Comparison of ENCODE assay signal across 30 cellular contexts in the genomic region with DNA sequence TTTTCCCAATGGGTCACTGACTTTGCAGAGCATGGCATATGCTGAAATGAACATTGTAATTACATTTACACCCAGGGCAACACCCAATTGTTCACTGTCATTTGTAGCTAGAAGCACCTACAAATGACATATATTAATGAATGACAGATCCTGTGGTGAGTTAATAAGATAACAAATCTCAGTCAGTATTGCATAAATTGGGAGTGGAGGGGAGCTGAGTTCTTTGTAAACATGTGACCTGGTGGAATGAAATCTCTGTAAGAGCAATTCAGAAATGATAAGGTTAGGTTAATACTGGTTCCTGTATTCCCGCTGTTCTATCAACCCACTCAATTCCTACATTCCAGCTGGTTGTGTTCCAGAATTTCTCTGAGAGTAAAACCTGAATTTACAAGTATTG.
"Had no signal": no experiment of that assay in that cellular context is flagged by ENCODE, and none has a peak within 500 bp of the region (broad histone marks: within the 10 kb centered on the region; RNA-seq: fewer than 3 reads in every experiment).

No MANE protein-coding gene starts in this region.

- FAIRE-seq: endometrium had no signal

- H3K27me3 ChIP-seq: breast epithelium, cardiac muscle cell, colonic mucosa, esophagus squamous epithelium, gastroesophageal sphincter, heart right ventricle had no signal

- H3K9me3 ChIP-seq: breast epithelium, colonic mucosa, esophagus squamous epithelium, gastroesophageal sphincter, heart right ventricle had no signal

- ATAC-seq: activated CD4-positive, alpha-beta T cell treated with anti-CD3 and anti-CD28 coated beads for 36 hours; activated CD8-positive, alpha-beta memory T cell treated with anti-CD3 and anti-CD28 coated beads, Interleukin-2, amount 10 ng/mL, durations not matched to agents 7 days and 5 days; activated CD8-positive, alpha-beta T cell treated with anti-CD3 and anti-CD28 coated beads, Interleukin-2, amount 10 ng/mL, durations not matched to agents 7 days and 5 days; activated naive CD4-positive, alpha-beta T cell treated with anti-CD3 and anti-CD28 coated beads, Interleukin-2, amount 50 U/mL, for 72 hours; gastroesophageal sphincter; heart right ventricle; T-helper 17 cell had no signal

- DNase-seq: activated CD4-positive, alpha-beta memory T cell treated with anti-CD3 and anti-CD28 coated beads for 36 hours; activated CD4-positive, alpha-beta T cell treated with anti-CD3 and anti-CD28 coated beads for 36 hours; activated CD4-positive, alpha-beta T cell treated with anti-CD3 and anti-CD28 coated beads, Interleukin-2, amount 10 ng/mL, durations not matched to agents 24 days and 14 days; activated CD4-positive, CD25-positive, alpha-beta regulatory T cell; activated CD4-positive, CD25-positive, alpha-beta regulatory T cell treated with anti-CD3 and anti-CD28 coated beads, Interleukin-2, amount 50 U/mL, for 72 hours; activated CD8-positive, alpha-beta memory T cell treated with anti-CD3 and anti-CD28 coated beads, Interleukin-2, amount 10 ng/mL, durations not matched to agents 7 days and 5 days; activated CD8-positive, alpha-beta memory T cell treated with anti-CD3 and anti-CD28 coated beads, Interleukin-2, amount 50 U/mL, for 4 hours; activated CD8-positive, alpha-beta T cell treated with anti-CD3 and anti-CD28 coated beads, Interleukin-2, amount 10 ng/mL, durations not matched to agents 7 days and 5 days; activated effector memory CD4-positive, alpha-beta T cell treated with anti-CD3 and anti-CD28 coated beads, Interleukin-2, amount 50 U/mL, for 16 hours; activated naive CD4-positive, alpha-beta T cell treated with anti-CD3 and anti-CD28 coated beads for 36 hours; activated naive CD8-positive, alpha-beta T cell treated with anti-CD3 and anti-CD28 coated beads, Interleukin-2, amount 10 ng/mL, durations not matched to agents 7 days and 5 days; activated T-cell treated with anti-CD3 and anti-CD28 coated beads, Interleukin-2, amount 50 U/mL, for 1 hour; activated T-cell treated with anti-CD3 and anti-CD28 coated beads, Interleukin-2, amount 50 U/mL, for 48 hours; amniotic stem cell; anterior cingulate cortex; cerebellar nuclear complex; effector CD8-positive, alpha-beta T cell; esophagus squamous epithelium; foreskin melanocyte; heart right ventricle; T-helper 1 cell; T-helper 17 cell; T1000 had no signal

- H3K4me3 ChIP-seq: breast epithelium, cardiac muscle cell, colonic mucosa, esophagus squamous epithelium, gastroesophageal sphincter, heart right ventricle had no signal

- H3K36me3 ChIP-seq: breast epithelium, cardiac muscle cell, colonic mucosa, esophagus squamous epithelium, gastroesophageal sphincter, heart right ventricle had no signal

- H3K4me1 ChIP-seq: breast epithelium, colonic mucosa, esophagus squamous epithelium had no signal

- H3K27ac ChIP-seq: breast epithelium, cardiac muscle cell, colonic mucosa, epithelial cell of prostate, esophagus squamous epithelium, gastroesophageal sphincter, heart right ventricle had no signal
